In the genomic region with DNA sequence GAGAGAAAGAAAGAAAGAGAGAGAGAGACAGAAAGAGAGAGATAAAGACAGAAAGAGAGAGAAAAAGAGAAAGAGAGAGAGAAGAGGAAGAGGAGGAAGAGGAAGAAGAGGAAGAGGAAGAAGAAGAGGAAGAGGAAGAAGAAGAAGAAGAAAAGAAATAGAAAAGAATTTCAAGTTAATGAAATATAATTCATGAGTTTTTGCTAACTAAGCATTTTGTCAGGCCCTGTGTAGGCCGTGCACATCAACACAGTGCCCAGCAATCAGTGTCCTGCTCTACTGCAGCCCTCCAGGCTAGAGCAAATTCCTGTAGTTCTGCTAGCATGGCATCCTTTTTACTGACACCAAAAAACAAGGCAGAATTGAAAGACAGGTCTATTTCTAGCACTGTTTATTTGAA, we compare ENCODE assay signal across 3 cellular contexts.
TF ChIP-seq lines count a peak whose summit lies in the region.

No MANE protein-coding gene starts in this region.

TF ChIP-seq in A549, 52 proteins besides CTCF, POLR2A, EP300 and RAD21 (continued from another document):
- TF ChIP-seq, protein P1, sequence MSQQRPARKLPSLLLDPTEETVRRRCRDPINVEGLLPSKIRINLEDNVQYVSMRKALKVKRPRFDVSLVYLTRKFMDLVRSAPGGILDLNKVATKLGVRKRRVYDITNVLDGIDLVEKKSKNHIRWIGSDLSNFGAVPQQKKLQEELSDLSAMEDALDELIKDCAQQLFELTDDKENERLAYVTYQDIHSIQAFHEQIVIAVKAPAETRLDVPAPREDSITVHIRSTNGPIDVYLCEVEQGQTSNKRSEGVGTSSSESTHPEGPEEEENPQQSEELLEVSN (IDR thresholded peaks at IDR 0.05; ENCODE audit: borderline replicate concordance, low read depth) = no peak
- peak; percentile 89 for TF ChIP-seq MAFK (IDR thresholded peaks at IDR 0.05; ENCODE audit: partially characterized antibody)
- no peak for TF ChIP-seq FOSB (CRISPR knock-in tag; IDR thresholded peaks at IDR 0.05)
- no peak for TF ChIP-seq PHF8 (IDR thresholded peaks at IDR 0.05; ENCODE audit: borderline replicate concordance, low read depth)
- TF ChIP-seq MYC (IDR thresholded peaks at IDR 0.05; ENCODE audit: borderline replicate concordance, low read length) = no peak

TF ChIP-seq in GM23338, 12 proteins besides CTCF, POLR2A, EP300 and RAD21 (continued from another document and continues in another):
- TF ChIP-seq REST (IDR thresholded peaks at IDR 0.05; ENCODE audit: unreplicated experiment) (no peak), CREB1 (CRISPR knock-in tag; IDR thresholded peaks at IDR 0.05; ENCODE audit: low read depth) (no peak), ZNF462 (CRISPR knock-in tag; IDR thresholded peaks at IDR 0.05) (no peak), POLR2AphosphoS5 (IDR thresholded peaks at IDR 0.05; ENCODE audit: low read depth) (no peak), EZH2phosphoT487 (IDR thresholded peaks at IDR 0.05; ENCODE audit: unreplicated experiment) (no peak), STAT1 (IDR thresholded peaks at IDR 0.05; ENCODE audit: unreplicated experiment) (no peak), JUNB (IDR thresholded peaks at IDR 0.05; ENCODE audit: unreplicated experiment) (no peak), NANOG (IDR thresholded peaks at IDR 0.05; ENCODE audit: borderline replicate concordance) (no peak), EZH2 (IDR thresholded peaks at IDR 0.05; ENCODE audit: low read depth, unreplicated experiment) (no peak)

TF ChIP-seq in WTC11, 78 proteins besides CTCF, POLR2A, EP300 and RAD21 (continued from another document):
- TF ChIP-seq, protein P2, sequence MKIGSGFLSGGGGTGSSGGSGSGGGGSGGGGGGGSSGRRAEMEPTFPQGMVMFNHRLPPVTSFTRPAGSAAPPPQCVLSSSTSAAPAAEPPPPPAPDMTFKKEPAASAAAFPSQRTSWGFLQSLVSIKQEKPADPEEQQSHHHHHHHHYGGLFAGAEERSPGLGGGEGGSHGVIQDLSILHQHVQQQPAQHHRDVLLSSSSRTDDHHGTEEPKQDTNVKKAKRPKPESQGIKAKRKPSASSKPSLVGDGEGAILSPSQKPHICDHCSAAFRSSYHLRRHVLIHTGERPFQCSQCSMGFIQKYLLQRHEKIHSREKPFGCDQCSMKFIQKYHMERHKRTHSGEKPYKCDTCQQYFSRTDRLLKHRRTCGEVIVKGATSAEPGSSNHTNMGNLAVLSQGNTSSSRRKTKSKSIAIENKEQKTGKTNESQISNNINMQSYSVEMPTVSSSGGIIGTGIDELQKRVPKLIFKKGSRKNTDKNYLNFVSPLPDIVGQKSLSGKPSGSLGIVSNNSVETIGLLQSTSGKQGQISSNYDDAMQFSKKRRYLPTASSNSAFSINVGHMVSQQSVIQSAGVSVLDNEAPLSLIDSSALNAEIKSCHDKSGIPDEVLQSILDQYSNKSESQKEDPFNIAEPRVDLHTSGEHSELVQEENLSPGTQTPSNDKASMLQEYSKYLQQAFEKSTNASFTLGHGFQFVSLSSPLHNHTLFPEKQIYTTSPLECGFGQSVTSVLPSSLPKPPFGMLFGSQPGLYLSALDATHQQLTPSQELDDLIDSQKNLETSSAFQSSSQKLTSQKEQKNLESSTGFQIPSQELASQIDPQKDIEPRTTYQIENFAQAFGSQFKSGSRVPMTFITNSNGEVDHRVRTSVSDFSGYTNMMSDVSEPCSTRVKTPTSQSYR (CRISPR knock-in tag; IDR thresholded peaks at IDR 0.05) = no peak
- TF ChIP-seq ZNF425 (CRISPR knock-in tag; conservative IDR thresholded peaks at IDR 0.05) (no peak), PREB (CRISPR knock-in tag; IDR thresholded peaks at IDR 0.05; ENCODE audit: borderline replicate concordance) (no peak)
